In the genomic region with DNA sequence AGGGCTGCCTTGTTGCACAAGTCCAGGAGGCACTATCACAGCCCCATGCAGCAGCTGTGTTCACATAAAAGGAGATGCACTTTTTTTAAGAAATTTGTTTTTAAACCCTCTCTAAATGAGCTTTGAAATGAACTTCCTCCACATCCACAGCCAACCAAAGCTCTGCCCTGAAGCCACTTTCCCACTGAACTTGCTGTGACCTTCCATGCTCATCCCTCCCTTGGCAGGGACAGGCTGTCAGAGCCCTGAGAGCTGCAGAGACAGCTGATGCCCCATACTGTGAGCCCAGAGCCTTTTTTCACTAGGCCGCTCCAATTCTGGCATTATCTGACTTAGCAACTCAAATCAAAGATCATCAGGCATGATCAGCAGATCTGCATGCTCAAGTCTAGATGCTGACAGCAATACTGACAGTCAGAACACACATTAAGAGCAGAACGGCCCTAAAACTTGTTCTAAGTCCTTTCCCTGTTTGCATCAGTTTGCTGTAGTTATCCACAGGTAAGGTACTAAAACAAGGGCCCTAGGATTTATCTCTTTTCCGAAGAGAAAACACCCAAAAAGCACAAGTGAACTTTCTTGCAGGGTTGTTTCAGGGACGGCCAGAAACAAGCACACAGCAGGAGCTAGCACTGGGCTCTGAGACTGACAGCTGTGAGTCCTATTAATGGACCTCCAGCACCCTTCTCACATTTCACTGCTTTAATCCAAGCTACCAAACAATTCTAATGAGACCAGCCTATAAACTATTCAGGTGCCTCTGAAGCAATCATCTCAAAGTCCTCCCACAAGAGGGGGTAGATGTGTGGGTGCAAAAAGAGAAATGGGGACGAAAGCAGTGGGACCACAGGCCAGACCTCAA, we compare ENCODE assay signal across 18 cellular contexts. TPM values are rescaled to one million over a fixed set of nuclear protein-coding genes. Genes with fewer than 3 reads are reported as not detected.
A peak's percentile ranks its signal among the peaks of the same experiment; 100 is the strongest.
DNase-seq lines count a peak whose midpoint lies in the region; ATAC-seq and TF ChIP-seq lines count a peak whose summit lies in the region.
"Had no signal": no experiment of that assay in that cellular context is flagged by ENCODE, and none has a peak within 500 bp of the region (broad histone marks: within the 10 kb centered on the region; RNA-seq: fewer than 3 reads in every experiment).

No MANE protein-coding gene starts in this region.

- H3K27ac ChIP-seq in SK-N-SH (ENCODE audit: low read depth in 2 of 2, low read length in 1 of 2), result peak overlapping the region in 1 of 2 experiments; percentile 31; a peak in 1 of 4 replicates
- H3K27ac ChIP-seq: epithelial cell of prostate, uterus had no signal

- TF ChIP-seq CTCF in SK-N-SH (IDR thresholded peaks at IDR 0.05), result no peak
- TF ChIP-seq CTCF in BE2C (IDR thresholded peaks at IDR 0.05; ENCODE audit: low read depth, low read length), result no peak
- no peak for TF ChIP-seq CTCF in GM13976 (IDR thresholded peaks at IDR 0.05; ENCODE audit: borderline replicate concordance, control extremely low read depth, extremely low read depth, insufficient read depth, missing control alignments)

- H3K36me3 ChIP-seq in SK-N-SH (replicated peaks in 1 of 2; ENCODE audit: control insufficient read depth in 1 of 2, insufficient read depth in 2 of 2, low read length in 1 of 2) (no peaks in the 10 kb centered on the region), BE2C (no peaks in the 10 kb centered on the region)
- H3K36me3 ChIP-seq: HAP-1, uterus had no signal

- peaks cover 10% of the 10 kb centered on the region for H3K9me3 Mint-ChIP-seq in activated T-cell treated with anti-CD3 and anti-CD28 coated beads, Interleukin-2, amount 50 U/mL, for 24 hours
- H3K9me3 Mint-ChIP-seq in activated T-cell treated with anti-CD3 and anti-CD28 coated beads, Interleukin-2, amount 50 U/mL, for 72 hours, result peaks cover 2% of the 10 kb centered on the region in 2 donors
- peaks cover 0 to 2% of the 10 kb centered on the region in 2 donors for H3K9me3 Mint-ChIP-seq in stimulated activated naive B cell treated with anti-CD40 and anti-IgM and Interleukin-4, amounts not matched to agents 10 μg/mL and 1 μg/mL and 100 μg/mL, for 72 hours

- TF ChIP-seq RAD21 in SK-N-SH (IDR thresholded peaks at IDR 0.05; ENCODE audit: low read length), result no peak

- no peak for DNase-seq in activated T-cell treated with anti-CD3 and anti-CD28 coated beads, Interleukin-2, amount 50 U/mL, for 24 hours
- DNase-seq in activated T-cell treated with anti-CD3 and anti-CD28 coated beads, Interleukin-2, amount 50 U/mL, for 72 hours, result no peak
- DNase-seq in SK-N-SH (peak; percentile 20), left kidney (ENCODE audit: low read depth, low spot score) (peak; percentile 36), BE2C (no peak), GM13976 (ENCODE audit: low spot score) (no peak), NOMO-1 (lab: John Stamatoyannopoulos, UW; ENCODE audit: unreplicated experiment in 2 of 2) (no peak)
- no peak for DNase-seq in stimulated activated naive B cell treated with anti-CD40 and anti-IgM and Interleukin-4, amounts not matched to agents 10 μg/mL and 1 μg/mL and 100 μg/mL, for 72 hours
- DNase-seq: ACHN, activated T-cell treated with anti-CD3 and anti-CD28 coated beads for 4 hours, mucosa of descending colon, NCI-H774, uterus had no signal

- in situ Hi-C loops in GM13976 (cut with MboI; ENCODE audit: low sequenced_read_pairs, unreplicated experiment), result no loop called here

- H3K36me3 Mint-ChIP-seq in activated T-cell treated with anti-CD3 and anti-CD28 coated beads, Interleukin-2, amount 50 U/mL, for 24 hours (ENCODE audit: low read depth), result peaks cover 25% of the 10 kb centered on the region
- H3K36me3 Mint-ChIP-seq in activated T-cell treated with anti-CD3 and anti-CD28 coated beads, Interleukin-2, amount 50 U/mL, for 72 hours (ENCODE audit: insufficient read depth in 2 of 2), result peaks cover 2 to 10% of the 10 kb centered on the region in 2 donors
- peaks cover 26 to 32% of the 10 kb centered on the region in 2 donors for H3K36me3 Mint-ChIP-seq in stimulated activated naive B cell treated with anti-CD40 and anti-IgM and Interleukin-4, amounts not matched to agents 10 μg/mL and 1 μg/mL and 100 μg/mL, for 72 hours

- H3F3A ChIP-seq in SK-N-SH (replicated peaks; ENCODE audit: insufficient read depth), result peaks cover 23% of the 10 kb centered on the region

- peaks cover 82% of the 10 kb centered on the region for H3K4me1 Mint-ChIP-seq in activated T-cell treated with anti-CD3 and anti-CD28 coated beads, Interleukin-2, amount 50 U/mL, for 24 hours (ENCODE audit: low read depth)
- peaks cover 73% of the 10 kb centered on the region for H3K4me1 Mint-ChIP-seq in activated T-cell treated with anti-CD3 and anti-CD28 coated beads, Interleukin-2, amount 50 U/mL, for 72 hours (ENCODE audit: low read depth)
- peaks cover 14 to 29% of the 10 kb centered on the region in 2 donors for H3K4me1 Mint-ChIP-seq in stimulated activated naive B cell treated with anti-CD40 and anti-IgM and Interleukin-4, amounts not matched to agents 10 μg/mL and 1 μg/mL and 100 μg/mL, for 72 hours

- H4K20me1 ChIP-seq in SK-N-SH (ENCODE audit: insufficient read depth), result peaks cover 18% of the 10 kb centered on the region

- H3K9me2 ChIP-seq in SK-N-SH, result no peaks in the 10 kb centered on the region

- no peaks in the 10 kb centered on the region for H3K27me3 Mint-ChIP-seq in activated T-cell treated with anti-CD3 and anti-CD28 coated beads, Interleukin-2, amount 50 U/mL, for 24 hours
- no peaks in the 10 kb centered on the region for H3K27me3 Mint-ChIP-seq in activated T-cell treated with anti-CD3 and anti-CD28 coated beads, Interleukin-2, amount 50 U/mL, for 72 hours (ENCODE audit: low read depth)
- H3K27me3 Mint-ChIP-seq in stimulated activated naive B cell treated with anti-CD40 and anti-IgM and Interleukin-4, amounts not matched to agents 10 μg/mL and 1 μg/mL and 100 μg/mL, for 72 hours, result no peaks in the 10 kb centered on the region

- POLR2A ChIA-PET in SK-N-SH (lab: Yijun Ruan, JAX), result interaction anchor here (0.6 to 2.5 kb wide), 4 partner anchors 11 to 84 kb away, joined by 3 to 8 read pairs (median 4); partner anchors contain the start of genes CLASP1 and RNU4ATAC

- TF ChIP-seq EP300 in SK-N-SH (IDR thresholded peaks at IDR 0.05; ENCODE audit: borderline replicate concordance in 1 of 2, low read depth in 1 of 2, low read length in 1 of 2), result no peak

- no peak overlapping the region for H3K4me3 ChIP-seq in SK-N-SH (ENCODE audit: low read depth in 2 of 2, low read length in 1 of 2)
- no peak overlapping the region for H3K4me3 ChIP-seq in BE2C (ENCODE audit: low read depth, low read length)
- H3K4me3 ChIP-seq: HAP-1, K562, mucosa of descending colon, smooth muscle cell, uterus had no signal

- no peaks in the 10 kb centered on the region for H3K9me3 ChIP-seq in SK-N-SH
- H3K9me3 ChIP-seq in BE2C, result no peaks in the 10 kb centered on the region
- H3K9me3 ChIP-seq: mucosa of descending colon, uterus had no signal

- CTCF ChIA-PET in SK-N-SH (lab: Yijun Ruan, JAX), result interaction anchor here (0.9 to 1.3 kb wide), 3 partner anchors 24 to 35 kb away, joined by 3 to 6 read pairs (median 3); partner anchors contain the start of gene RNU4ATAC

- WGBS in SK-N-SH (ENCODE audit: low lambda C conversion rate), result 86% methylated on average over 5 of the region's 5 CpGs

- H3K9ac ChIP-seq in SK-N-SH, result no peak overlapping the region

- H2AFZ ChIP-seq in SK-N-SH (ENCODE audit: low read depth), result no peak overlapping the region

- H3K4me1 ChIP-seq in SK-N-SH (ENCODE audit: control insufficient read depth in 1 of 2, insufficient read depth in 2 of 2, low read depth in 1 of 2, low read length in 1 of 2) (peaks cover 19% of the 10 kb centered on the region in 2 experiments; a peak in 3 of 4 replicates), BE2C (no peaks in the 10 kb centered on the region)
- H3K4me1 ChIP-seq: uterus had no signal

- H3K27me3 ChIP-seq in SK-N-SH (ENCODE audit: insufficient read depth) (no peaks in the 10 kb centered on the region), BE2C (no peaks in the 10 kb centered on the region)
- H3K27me3 ChIP-seq: uterus had no signal

- H3K4me3 Mint-ChIP-seq in activated T-cell treated with anti-CD3 and anti-CD28 coated beads, Interleukin-2, amount 50 U/mL, for 24 hours, result no peak overlapping the region
- H3K4me3 Mint-ChIP-seq in activated T-cell treated with anti-CD3 and anti-CD28 coated beads, Interleukin-2, amount 50 U/mL, for 72 hours, result no peak overlapping the region
- no peak overlapping the region for H3K4me3 Mint-ChIP-seq in stimulated activated naive B cell treated with anti-CD40 and anti-IgM and Interleukin-4, amounts not matched to agents 10 μg/mL and 1 μg/mL and 100 μg/mL, for 72 hours

- H3K79me2 ChIP-seq in SK-N-SH (ENCODE audit: insufficient read depth), result peaks cover 44% of the 10 kb centered on the region; the same call in 1 of the 2 replicates

- H3K4me2 ChIP-seq in SK-N-SH, result no peak overlapping the region
- H3K4me2 ChIP-seq: smooth muscle cell had no signal

- peak overlapping the region; percentile 74 for H3K27ac Mint-ChIP-seq in activated T-cell treated with anti-CD3 and anti-CD28 coated beads, Interleukin-2, amount 50 U/mL, for 24 hours
- no peak overlapping the region for H3K27ac Mint-ChIP-seq in activated T-cell treated with anti-CD3 and anti-CD28 coated beads, Interleukin-2, amount 50 U/mL, for 72 hours
- peak overlapping the region; percentile 5 for H3K27ac Mint-ChIP-seq in stimulated activated naive B cell treated with anti-CD40 and anti-IgM and Interleukin-4, amounts not matched to agents 10 μg/mL and 1 μg/mL and 100 μg/mL, for 72 hours

- ATAC-seq in activated T-cell treated with anti-CD3 and anti-CD28 coated beads, Interleukin-2, amount 50 U/mL, for 72 hours (replicated peaks in 1 of 2), result no peak
- ATAC-seq in stimulated activated naive B cell treated with anti-CD40 and anti-IgM and Interleukin-4, amounts not matched to agents 10 μg/mL and 1 μg/mL and 100 μg/mL, for 72 hours (replicated peaks), result no peak
- ATAC-seq: activated CD4-positive, CD25-positive, alpha-beta regulatory T cell treated with anti-CD3 and anti-CD28 coated beads, Interleukin-2, amount 50 U/mL, for 24 hours; K562; mucosa of descending colon had no signal

TF ChIP-seq in SK-N-SH, 30 proteins besides CTCF, POLR2A, EP300 and RAD21 (continues in another document):
- no peak for TF ChIP-seq FOXM1 (IDR thresholded peaks at IDR 0.05; ENCODE audit: low read depth)
- TF ChIP-seq, protein P1, sequence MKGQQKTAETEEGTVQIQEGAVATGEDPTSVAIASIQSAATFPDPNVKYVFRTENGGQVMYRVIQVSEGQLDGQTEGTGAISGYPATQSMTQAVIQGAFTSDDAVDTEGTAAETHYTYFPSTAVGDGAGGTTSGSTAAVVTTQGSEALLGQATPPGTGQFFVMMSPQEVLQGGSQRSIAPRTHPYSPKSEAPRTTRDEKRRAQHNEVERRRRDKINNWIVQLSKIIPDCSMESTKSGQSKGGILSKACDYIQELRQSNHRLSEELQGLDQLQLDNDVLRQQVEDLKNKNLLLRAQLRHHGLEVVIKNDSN (IDR thresholded peaks at IDR 0.05; ENCODE audit: borderline replicate concordance, low read depth), result no peak
- peak; percentile 45; the same call in 1 of the 2 replicates for TF ChIP-seq MXI1 (IDR thresholded peaks at IDR 0.05; ENCODE audit: low read depth, low read length)

RNA-seq across cellular contexts. Expression of gene RNU4ATAC, which starts 34.9 kb away (rescaled TPM):
- total RNA-seq in activated T-cell treated with anti-CD3 and anti-CD28 coated beads, Interleukin-2, amount 50 U/mL, for 72 hours, result not detected
- not detected in 2 replicates for polyA plus RNA-seq in SK-N-SH (2012; rRNA removed)
- not detected in 2 replicates for polyA plus RNA-seq in SK-N-SH (2012; cell fraction: cytosol; rRNA removed)
- polyA plus RNA-seq in SK-N-SH (2012; cell fraction: nucleus; rRNA removed), result not detected in 2 replicates
- polyA plus RNA-seq in BE2C (2012; ENCODE audit: insufficient read depth, insufficient read length, low read depth), result 9.3 TPM
- total RNA-seq: smooth muscle cell had no signal
- polyA plus RNA-seq: K562 had no signal

Comparison
In these comparisons a context has a peak if more than half of its experiments do, and no peak if none do; other contexts are left out.
1. DNase-seq: peak in SK-N-SH (single experiment) and left kidney (single experiment); none in activated T-cell treated with anti-CD3 and anti-CD28 coated beads, Interleukin-2, amount 50 U/mL, for 24 hours (single experiment), activated T-cell treated with anti-CD3 and anti-CD28 coated beads, Interleukin-2, amount 50 U/mL, for 72 hours (0 of 2), stimulated activated naive B cell treated with anti-CD40 and anti-IgM and Interleukin-4, amounts not matched to agents 10 μg/mL and 1 μg/mL and 100 μg/mL, for 72 hours (single experiment), BE2C (single experiment), GM13976 (single experiment) and NOMO-1 (0 of 2).